Comparison of ENCODE assay signal across 9 cellular contexts in genomic region chr13:52665325-52665724, GRCh38. TPM values are rescaled to one million over a fixed set of nuclear protein-coding genes. Genes with fewer than 3 reads are reported as not detected.
DNase-seq lines count a peak whose midpoint lies in the region; ATAC-seq and TF ChIP-seq lines count a peak whose summit lies in the region.
"Had no signal": no experiment of that assay in that cellular context is flagged by ENCODE, and none has a peak within 500 bp of the region (broad histone marks: within the 10 kb centered on the region; RNA-seq: fewer than 3 reads in every experiment).

No MANE protein-coding gene starts in this region.

- no peak for ATAC-seq in GM21717 (IDR thresholded peaks at IDR 0.05; ENCODE audit: unreplicated experiment)
- ATAC-seq in HG03159 (IDR thresholded peaks at IDR 0.05; ENCODE audit: unreplicated experiment), result no peak

- DNase-seq in AG04450 (ENCODE audit: low read depth, low spot score), result no peak
- peak; percentile 40 for DNase-seq in RPMI8226
- DNase-seq in germinal center (ENCODE audit: low spot score), result peak; percentile 31
- DNase-seq in activated naive CD4-positive, alpha-beta T cell (lab: John Stamatoyannopoulos, UW), result no peak
- DNase-seq in NCI-H510A treated with DMSO at 0.1 percent for 48 hours (lab: John Stamatoyannopoulos, UW), result no peak

- H3K27ac ChIP-seq in AG04450 (ENCODE audit: low read depth, low read length), result no peak overlapping the region
- H3K27ac ChIP-seq: skin epidermis had no signal

- POLR2A ChIA-PET in AG04450 (lab: Yijun Ruan, JAX), result interaction anchor here (0.6 to 2.4 kb wide), 2 partner anchors 13 to 369 kb away, joined by 3 to 6 read pairs; partner anchors contain the start of gene SUGT1

- H3K4me3 ChIP-seq in AG04450 (ENCODE audit: low read depth, low read length) (no peak overlapping the region), GM12875 (ENCODE audit: low read depth, low read length) (no peak overlapping the region)
- H3K4me3 ChIP-seq: skin epidermis had no signal

- peak; percentile 54 for TF ChIP-seq CTCF in AG04450 (IDR thresholded peaks at IDR 0.05; ENCODE audit: low read depth, low read length)
- TF ChIP-seq CTCF in GM12875 (IDR thresholded peaks at IDR 0.05; ENCODE audit: borderline replicate concordance, insufficient read depth, low read depth, low read length), result peak; percentile 26; the same call in 1 of the 2 replicates

- no peaks in the 10 kb centered on the region for H3K9me3 ChIP-seq in AG04450 (ENCODE audit: control insufficient read depth, insufficient read depth, low read length)

- no peaks in the 10 kb centered on the region for H3K27me3 ChIP-seq in AG04450 (ENCODE audit: control insufficient read depth, insufficient read depth, low read length)

- CTCF ChIA-PET in AG04450 (lab: Charles Lee), result interaction anchor here (0.6 to 4.2 kb wide), 22 partner anchors 9 to 486 kb away, joined by 3 to 40 read pairs (median 5); partner anchors contain the start of gene SUGT1

RNA-seq across cellular contexts. Expression of gene SUGT1, which starts 12.7 kb away (rescaled TPM):
- 44.9 and 64.8 TPM in 2 replicates for polyA plus RNA-seq in AG04450 (2011; rRNA removed)
- 36.7 and 37.7 TPM in 2 replicates for polyA minus RNA-seq in AG04450 (2011; rRNA and poly(A)+ RNA removed)

RNA-seq across cellular contexts. Expression of gene HNRNPA1L2, which starts 23.1 kb away (rescaled TPM):
- polyA plus RNA-seq in AG04450 (2011; rRNA removed), result 9.7 and 11.6 TPM in 2 replicates
- 4.3 and 5.6 TPM in 2 replicates for polyA minus RNA-seq in AG04450 (2011; rRNA and poly(A)+ RNA removed)

Comparison
In these comparisons a context has a peak if more than half of its experiments do, and no peak if none do; other contexts are left out.
1. DNase-seq: peak in RPMI8226 (single experiment) and germinal center (single experiment); none in AG04450 (single experiment), activated naive CD4-positive, alpha-beta T cell (0 of 4) and NCI-H510A treated with DMSO at 0.1 percent for 48 hours (single experiment).